In genomic region chr10:125444790-125445189, GRCh38 we compare ENCODE assay signal across 20 cellular contexts.
A peak's percentile ranks its signal among the peaks of the same experiment; 100 is the strongest.
DNase-seq lines count a peak whose midpoint lies in the region; FAIRE-seq and TF ChIP-seq lines count a peak whose summit lies in the region.
"Had no signal": no experiment of that assay in that cellular context is flagged by ENCODE, and none has a peak within 500 bp of the region (broad histone marks: within the 10 kb centered on the region; RNA-seq: fewer than 3 reads in every experiment).

No MANE protein-coding gene starts in this region.

- H3K79me1 ChIP-seq in H1 (ENCODE audit: low read depth, low read length) = no peaks in the 10 kb centered on the region
- H3K79me1 ChIP-seq in mesenchymal stem cell (replicated peaks; ENCODE audit: low read length, poor library complexity, severe bottlenecking) = no peaks in the 10 kb centered on the region

- no peak overlapping the region for H2AFZ ChIP-seq in H1 (ENCODE audit: low read length)
- H2AFZ ChIP-seq in neural progenitor cell (replicated peaks) = no peak overlapping the region
- no peak overlapping the region for H2AFZ ChIP-seq in mesenchymal stem cell (ENCODE audit: low read depth, low read length)

- H3K4me3 ChIP-seq in H7 (ENCODE audit: insufficient read depth, low read depth, low read length) (no peak overlapping the region), H1 (ENCODE audit: extremely low read depth in 1 of 4, insufficient read depth in 2 of 4, low read depth in 3 of 4, low read length in 4 of 4) (no peak overlapping the region), neural progenitor cell (no peak overlapping the region), mesenchymal stem cell (ENCODE audit: insufficient read depth in 1 of 2, low read depth in 1 of 2, low read length in 2 of 2) (no peak overlapping the region)
- H3K4me3 ChIP-seq: A549 had no signal

- H2BK12ac ChIP-seq in H1 (ENCODE audit: low read depth, low read length) (no peak overlapping the region), mesenchymal stem cell (ENCODE audit: low read length in 2 of 2) (no peak overlapping the region)

- no peak overlapping the region for H2BK20ac ChIP-seq in H1 (ENCODE audit: low read length)

- no peaks in the 10 kb centered on the region for H4K20me1 ChIP-seq in H1 (replicated peaks in 1 of 2; ENCODE audit: control insufficient read depth in 1 of 2, insufficient read depth in 2 of 2, low read length in 2 of 2)
- H4K20me1 ChIP-seq in neural progenitor cell (ENCODE audit: low read depth) = no peaks in the 10 kb centered on the region

- no peak for FAIRE-seq in H1 (lab: Jason Lieb, UNC)
- FAIRE-seq: A549, GM12892 had no signal

- no peak for TF ChIP-seq EP300 in H1 (IDR thresholded peaks at IDR 0.05; ENCODE audit: borderline replicate concordance in 1 of 2, low read depth in 2 of 2, low read length in 2 of 2)

- H3K23ac ChIP-seq in H1 (ENCODE audit: insufficient read length) (no peak overlapping the region), mesenchymal stem cell (ENCODE audit: low read length in 2 of 2) (peak overlapping the region in 1 of 2 experiments; percentile 19)

- H3K4me1 ChIP-seq in H1 (replicated peaks in 1 of 4; ENCODE audit: control insufficient read depth in 3 of 4, insufficient read depth in 4 of 4, low read length in 3 of 4) = no peaks in the 10 kb centered on the region
- H3K4me1 ChIP-seq in neural progenitor cell = no peaks in the 10 kb centered on the region
- H3K4me1 ChIP-seq in mesenchymal stem cell (ENCODE audit: control insufficient read depth, insufficient read depth, low read depth, low read length) = no peaks in the 10 kb centered on the region
- H3K4me1 ChIP-seq: A549 had no signal

- H3K27me3 ChIP-seq in H7 (ENCODE audit: control insufficient read depth, insufficient read depth, low read length) (no peaks in the 10 kb centered on the region), H1 (replicated peaks in 1 of 4; ENCODE audit: control insufficient read depth in 3 of 4, extremely low read depth in 1 of 4, insufficient read depth in 3 of 4, low read length in 3 of 4) (no peaks in the 10 kb centered on the region; a peak in 1 of 7 replicates), neural progenitor cell (no peaks in the 10 kb centered on the region), mesenchymal stem cell (ENCODE audit: control insufficient read depth in 1 of 2, insufficient read depth in 1 of 2, low read length in 2 of 2) (peaks cover 0 to 10% of the 10 kb centered on the region in 2 experiments)

- H2BK15ac ChIP-seq in H1 (ENCODE audit: low read length) (no peak overlapping the region), mesenchymal stem cell (ENCODE audit: low read depth, poor library complexity, severe bottlenecking) (no peak overlapping the region)

- peak; percentile 28 to 30 (median 29) for TF ChIP-seq CTCF in H1 (IDR thresholded peaks at IDR 0.05; ENCODE audit: control extremely low read depth in 1 of 3, insufficient read depth in 1 of 3, low read depth in 1 of 3, low read length in 3 of 3)
- TF ChIP-seq CTCF in neural progenitor cell (IDR thresholded peaks at IDR 0.05) = peak; percentile 5

- H4K91ac ChIP-seq in H1 (replicated peaks; ENCODE audit: insufficient read length, low read length) = no peak overlapping the region
- no peak overlapping the region for H4K91ac ChIP-seq in mesenchymal stem cell (ENCODE audit: low read length)

- TF ChIP-seq POLR2A in H1 (IDR thresholded peaks at IDR 0.05; ENCODE audit: control extremely low read depth in 1 of 2, low read depth in 2 of 2, low read length in 2 of 2) = no peak

- H3K27ac ChIP-seq in H1 (ENCODE audit: low read depth, low read length) (no peak overlapping the region), neural progenitor cell (no peak overlapping the region), mesenchymal stem cell (ENCODE audit: low read length, poor library complexity, severe bottlenecking) (no peak overlapping the region)
- H3K27ac ChIP-seq: A549 had no signal

- H4K8ac ChIP-seq in H1 (ENCODE audit: extremely low read depth, insufficient read depth, low read length) (no peak overlapping the region), mesenchymal stem cell (ENCODE audit: low read length) (no peak overlapping the region)

- 77% methylated on average over 9 of the region's 9 CpGs; no CpG with 5 or more reads in 1 of the 2 experiments for WGBS in H1 (ENCODE audit: extremely low coverage in 1 of 2, insufficient coverage in 1 of 2, insufficient read length in 1 of 2, insufficient replicate concordance in 2 of 2, low coverage in 1 of 2, low lambda C conversion rate in 2 of 2, missing lambda C conversion rate in 1 of 2), 2 experiments
- WGBS in mesenchymal stem cell = 71% methylated on average over 9 of the region's 9 CpGs

- H3K27me3 Mint-ChIP-seq in neural progenitor cell (ENCODE audit: insufficient read depth, low read depth) = peaks cover 2% of the 10 kb centered on the region

- CTCF ChIA-PET in H1 (lab: Charles Lee; ENCODE audit: partially characterized antibody) = interaction anchor here (0.9 to 2.6 kb wide), 5 partner anchors 9 to 224 kb away, joined by 3 to 9 read pairs (median 3); no protein-coding TSS in a partner anchor

- H2BK120ac ChIP-seq in H1 (replicated peaks; ENCODE audit: low read depth, low read length) (no peak overlapping the region), mesenchymal stem cell (ENCODE audit: low read depth, low read length) (no peak overlapping the region)

- DNase-seq in H7 (peak; percentile 47), H1 (ENCODE audit: low read depth in 1 of 2, low spot score in 2 of 2) (no peak), iPS-NIHi11 (ENCODE audit: low spot score) (peak; percentile 33), neural progenitor cell (ENCODE audit: low spot score) (no peak), mesenchymal stem cell (no peak), AG20443 (ENCODE audit: low spot score) (no peak)
- no peak for DNase-seq in activated naive CD4-positive, alpha-beta T cell (lab: John Stamatoyannopoulos, UW)
- no peak for DNase-seq in effector CD4-positive, alpha-beta T cell
- DNase-seq: 8988T; ACHN; C1 segment of cervical spinal cord; Calu3; CD4-positive, alpha-beta memory T cell; COR-L47; DMS53; DMS79 treated with DMSO at 0.1 percent for 48 hours; GF-D8; HCEC 1CT had no signal

- no peaks in the 10 kb centered on the region for H3F3A ChIP-seq in neural progenitor cell (ENCODE audit: low read depth)

- H3K4ac ChIP-seq in H1 (replicated peaks; ENCODE audit: insufficient read length, low read depth, low read length) = no peak overlapping the region
- H3K4ac ChIP-seq in mesenchymal stem cell (ENCODE audit: low read depth in 1 of 2, low read length in 2 of 2) = no peak overlapping the region

- H3K79me2 ChIP-seq in H1 (ENCODE audit: control insufficient read depth in 1 of 2, insufficient read depth in 2 of 2, low read length in 2 of 2) (no peaks in the 10 kb centered on the region), neural progenitor cell (ENCODE audit: low read depth) (no peaks in the 10 kb centered on the region)

- no peaks in the 10 kb centered on the region for H3K23me2 ChIP-seq in H1 (ENCODE audit: low read depth, low read length)

- no peaks in the 10 kb centered on the region for H3K9me3 Mint-ChIP-seq in neural progenitor cell

- POLR2A ChIA-PET in H1 (lab: Charles Lee; ENCODE audit: partially characterized antibody) = no interaction called here

- H3K14ac ChIP-seq in H1 (ENCODE audit: insufficient read length) = no peak overlapping the region
- H3K14ac ChIP-seq in mesenchymal stem cell (ENCODE audit: low read length in 2 of 2) = no peak overlapping the region

- H3K36me3 ChIP-seq in H7 (replicated peaks; ENCODE audit: control insufficient read depth, insufficient read depth, low read length) = no peaks in the 10 kb centered on the region
- H3K36me3 ChIP-seq in H1 (ENCODE audit: control insufficient read depth in 2 of 4, insufficient read depth in 4 of 4, low read length in 3 of 4) = no peaks in the 10 kb centered on the region
- no peaks in the 10 kb centered on the region for H3K36me3 ChIP-seq in neural progenitor cell
- no peaks in the 10 kb centered on the region for H3K36me3 ChIP-seq in mesenchymal stem cell (ENCODE audit: control insufficient read depth in 1 of 2, insufficient read depth in 2 of 2, low read depth in 1 of 2, low read length in 2 of 2)

- no peak overlapping the region for H4K5ac ChIP-seq in H1 (ENCODE audit: insufficient read length, low read depth, low read length)

- H3K9ac ChIP-seq in H1 (replicated peaks in 1 of 4; ENCODE audit: extremely low read depth in 1 of 4, low read depth in 3 of 4, low read length in 3 of 4) (no peak overlapping the region), neural progenitor cell (no peak overlapping the region), mesenchymal stem cell (ENCODE audit: low read length) (no peak overlapping the region)

- H3K9me3 ChIP-seq in H1 (ENCODE audit: insufficient read depth in 2 of 2, low read depth in 1 of 2, low read length in 1 of 2) (no peaks in the 10 kb centered on the region), neural progenitor cell (ENCODE audit: low read depth) (no peaks in the 10 kb centered on the region), mesenchymal stem cell (ENCODE audit: control insufficient read depth, low read length) (no peaks in the 10 kb centered on the region)
- H3K9me3 ChIP-seq: A549 had no signal

- no peak overlapping the region for H3K4me3 Mint-ChIP-seq in neural progenitor cell
- H3K4me3 Mint-ChIP-seq: CD4-positive, alpha-beta memory T cell had no signal

- peak in 1 of 2 experiments; percentile 40; a peak in 3 of 4 replicates for TF ChIP-seq RAD21 in H1 (IDR thresholded peaks at IDR 0.05 in 1 of 2, conservative IDR thresholded peaks at IDR 0.05 in 1 of 2; ENCODE audit: low read depth in 2 of 2, low read length in 2 of 2)

- H2BK5ac ChIP-seq in H1 (ENCODE audit: low read depth, low read length) = no peak overlapping the region
- no peak overlapping the region for H2BK5ac ChIP-seq in mesenchymal stem cell (ENCODE audit: low read depth, low read length, poor library complexity, severe bottlenecking)

- H2AK5ac ChIP-seq in H1 (ENCODE audit: low read depth, low read length) = no peak overlapping the region
- H2AK5ac ChIP-seq in mesenchymal stem cell (ENCODE audit: low read length, severe bottlenecking) = no peak overlapping the region

- no peak overlapping the region for H3K56ac ChIP-seq in H1 (replicated peaks; ENCODE audit: insufficient read length, low read depth, low read length)

- peaks cover 3% of the 10 kb centered on the region for H3K4me1 Mint-ChIP-seq in neural progenitor cell
- H3K4me1 Mint-ChIP-seq: CD4-positive, alpha-beta memory T cell had no signal

- H3K18ac ChIP-seq in H1 (ENCODE audit: extremely low read depth, low read length) (no peak overlapping the region), mesenchymal stem cell (ENCODE audit: low read depth in 1 of 2, low read length in 2 of 2) (no peak overlapping the region)

- H3K27ac Mint-ChIP-seq in neural progenitor cell = no peak overlapping the region

- H3K4me2 ChIP-seq in H1 (ENCODE audit: insufficient read depth in 1 of 2, low read depth in 2 of 2, low read length in 2 of 2) (no peak overlapping the region), neural progenitor cell (no peak overlapping the region), mesenchymal stem cell (ENCODE audit: low read length, poor library complexity, severe bottlenecking) (no peak overlapping the region)
- H3K4me2 ChIP-seq: A549 had no signal

- no peaks in the 10 kb centered on the region for H3K36me3 Mint-ChIP-seq in neural progenitor cell
- H3K36me3 Mint-ChIP-seq: CD4-positive, alpha-beta memory T cell had no signal

TF ChIP-seq in H1, 55 proteins besides CTCF, POLR2A, EP300 and RAD21 (continues in another document):
- TF ChIP-seq TAF1 (IDR thresholded peaks at IDR 0.05; ENCODE audit: low read depth, low read length) = no peak
- TF ChIP-seq CEBPB (IDR thresholded peaks at IDR 0.05; ENCODE audit: low read depth, low read length) = no peak

Comparison
In these comparisons a context has a peak if more than half of its experiments do, and no peak if none do; other contexts are left out.
1. DNase-seq: peak in H7 (single experiment) and iPS-NIHi11 (single experiment); none in H1 (0 of 2), neural progenitor cell (single experiment), activated naive CD4-positive, alpha-beta T cell (0 of 4), mesenchymal stem cell (single experiment), AG20443 (single experiment) and effector CD4-positive, alpha-beta T cell (single experiment).